8 cellular contexts compared by ENCODE assay signal in the genomic region with DNA sequence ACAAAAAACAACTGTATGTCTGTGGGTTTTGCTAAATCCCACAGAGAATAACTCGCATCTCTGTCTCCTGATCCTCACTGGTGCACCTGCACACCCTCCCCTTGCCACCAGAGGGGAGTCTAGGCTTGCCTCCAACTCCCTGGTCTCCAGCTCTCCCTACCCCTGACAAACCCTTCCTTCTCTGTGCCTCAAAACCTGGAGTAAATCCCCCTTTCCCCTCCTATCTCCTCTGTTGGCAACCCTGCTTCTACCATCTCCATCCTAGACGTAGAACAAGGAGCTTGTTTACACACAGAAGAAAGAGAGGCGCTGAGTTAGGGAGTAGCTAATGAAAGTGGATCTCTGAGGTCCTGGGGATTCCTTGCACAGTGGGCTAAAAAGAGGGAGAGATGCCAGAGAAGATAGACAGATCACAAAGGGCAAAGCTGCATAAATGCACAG. TPM values are rescaled to one million over a fixed set of nuclear protein-coding genes. Genes with fewer than 3 reads are reported as not detected.
DNase-seq lines count a peak whose midpoint lies in the region; ATAC-seq and TF ChIP-seq lines count a peak whose summit lies in the region.

No MANE protein-coding gene starts in this region.

- H3K4me3 ChIP-seq in left lung: no peak overlapping the region

- no peak overlapping the region for H3K4me3 Mint-ChIP-seq in central memory CD8-positive, alpha-beta T cell

- intact Hi-C loops in left lung (cut with DNase I): no loop called here

- peak; percentile 97 for TF ChIP-seq CTCF in VCaP (conservative IDR thresholded peaks at IDR 0.05)
- peak; percentile 63 to 81 for TF ChIP-seq CTCF in left lung (IDR thresholded peaks at IDR 0.05)

- DNase-seq in EL: peak; percentile 68
- peak; percentile 45 for DNase-seq in NCI-H2171 (lab: John Stamatoyannopoulos, UW)
- DNase-seq in central memory CD8-positive, alpha-beta T cell (ENCODE audit: low spot score in 2 of 2): peak; percentile 39 to 46
- peak in 1 of 2 donors; percentile 63 for DNase-seq in left lung
- DNase-seq in stimulated activated CD8-positive, alpha-beta memory T cell treated with anti-CD3 and anti-CD28 coated beads, Interleukin-2, amount 100 ng/mL, for 1 hour (ENCODE audit: low read depth in 2 of 2): peak; percentile 20 to 43
- DNase-seq in middle frontal gyrus (ENCODE audit: extremely low spot score, low spot score): no peak

- peak; percentile 63 for ATAC-seq in HG02759 (IDR thresholded peaks at IDR 0.05; ENCODE audit: unreplicated experiment)
- peak; percentile 68 for ATAC-seq in central memory CD8-positive, alpha-beta T cell (replicated peaks; ENCODE audit: extremely low read depth, poor library complexity, severe bottlenecking)
- ATAC-seq in left lung: peak; percentile 84

- H3K9me3 ChIP-seq in left lung: no peaks in the 10 kb centered on the region

- peaks cover 3% of the 10 kb centered on the region for H3K36me3 Mint-ChIP-seq in central memory CD8-positive, alpha-beta T cell (ENCODE audit: insufficient read depth)

- no peaks in the 10 kb centered on the region for H3K9me3 Mint-ChIP-seq in central memory CD8-positive, alpha-beta T cell

- peaks cover 19% of the 10 kb centered on the region for H3K4me1 Mint-ChIP-seq in central memory CD8-positive, alpha-beta T cell

- no peaks in the 10 kb centered on the region for H3K27me3 Mint-ChIP-seq in central memory CD8-positive, alpha-beta T cell

- peaks cover 5 to 16% of the 10 kb centered on the region in 2 donors for H3K4me1 ChIP-seq in left lung

- H3K27me3 ChIP-seq in left lung: no peaks in the 10 kb centered on the region

- H3K36me3 ChIP-seq in left lung: no peaks in the 10 kb centered on the region

- no peak overlapping the region for H3K27ac ChIP-seq in VCaP
- H3K27ac ChIP-seq in left lung: no peak overlapping the region

- H3K27ac Mint-ChIP-seq in central memory CD8-positive, alpha-beta T cell (ENCODE audit: low read depth): peak overlapping the region; percentile 39

RNA-seq across cellular contexts. Expression of gene MBLAC1, which starts 6.0 kb away (rescaled TPM):
- total RNA-seq in left lung: 1 to 10 TPM; 2.1 to 2.8 TPM

RNA-seq across cellular contexts. Expression of gene CNPY4, which starts 13.3 kb away (rescaled TPM):
- 10 to 100 TPM; 15.1 to 19.4 TPM for total RNA-seq in left lung

RNA-seq across cellular contexts. Expression of gene TAF6, which starts 13.6 kb away (rescaled TPM):
- total RNA-seq in left lung: 10 to 100 TPM; 43.5 to 45.3 TPM

RNA-seq across cellular contexts. Expression of gene LAMTOR4, which starts 16.0 kb away (rescaled TPM):
- total RNA-seq in left lung: 100 to 1,000 TPM; 103 to 120 TPM

RNA-seq across cellular contexts. Expression of gene TRAPPC14, which starts 25.8 kb away (rescaled TPM):
- 10 to 100 TPM; 23.3 to 30.1 TPM for total RNA-seq in left lung
